ENCODE assay signal across 2 cellular contexts in the genomic region with DNA sequence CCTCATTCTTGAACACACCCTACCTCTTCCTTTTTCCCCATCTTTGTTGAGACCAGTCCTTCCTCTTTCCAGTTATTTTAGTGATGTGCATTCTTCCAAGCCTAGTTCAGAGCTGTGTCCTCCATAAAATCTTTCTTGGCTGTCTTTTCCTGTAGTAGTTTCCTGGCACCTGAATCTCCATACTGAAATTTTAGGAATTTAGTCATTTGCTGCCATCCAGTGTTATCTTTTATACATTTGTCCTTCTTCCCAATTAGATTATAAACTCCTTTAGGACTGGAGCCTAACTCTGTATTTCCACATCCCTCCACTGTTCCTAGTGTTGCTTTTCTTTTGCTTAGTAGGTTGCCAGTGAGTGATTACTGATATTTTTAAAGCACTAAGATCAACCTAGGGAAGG.
TF ChIP-seq lines count a peak whose summit lies in the region.

No MANE protein-coding gene starts in this region.

TF ChIP-seq in SK-N-SH, 30 proteins besides CTCF, POLR2A, EP300 and RAD21:
- TF ChIP-seq MEF2A (IDR thresholded peaks at IDR 0.05; ENCODE audit: borderline replicate concordance, low read depth) (no peak), CHD2 (IDR thresholded peaks at IDR 0.05; ENCODE audit: low read length, partially characterized antibody) (no peak), FOXM1 (IDR thresholded peaks at IDR 0.05; ENCODE audit: low read depth) (no peak), RFX5 (IDR thresholded peaks at IDR 0.05; ENCODE audit: low read length) (no peak), TCF12 (IDR thresholded peaks at IDR 0.05) (no peak), GATA2 (CRISPR knock-in tag; IDR thresholded peaks at IDR 0.05) (no peak), RXRA (IDR thresholded peaks at IDR 0.05; ENCODE audit: borderline replicate concordance, low read depth) (no peak), TEAD4 (IDR thresholded peaks at IDR 0.05; ENCODE audit: borderline replicate concordance, insufficient read depth) (no peak), NRF1 (IDR thresholded peaks at IDR 0.05; ENCODE audit: low read depth, low read length) (no peak), FOSL2 (IDR thresholded peaks at IDR 0.05; ENCODE audit: borderline replicate concordance, low read depth) (no peak), JUND (IDR thresholded peaks at IDR 0.05) (no peak), EZH2phosphoT487 (IDR thresholded peaks at IDR 0.05; ENCODE audit: borderline replicate concordance, low read depth) (no peak), POLR2AphosphoS5 (IDR thresholded peaks at IDR 0.05; ENCODE audit: low read depth, low read length) (no peak), MXI1 (IDR thresholded peaks at IDR 0.05; ENCODE audit: low read depth, low read length) (no peak), YY1 (IDR thresholded peaks at IDR 0.05; ENCODE audit: low read depth) (no peak)
- TF ChIP-seq, protein P1, sequence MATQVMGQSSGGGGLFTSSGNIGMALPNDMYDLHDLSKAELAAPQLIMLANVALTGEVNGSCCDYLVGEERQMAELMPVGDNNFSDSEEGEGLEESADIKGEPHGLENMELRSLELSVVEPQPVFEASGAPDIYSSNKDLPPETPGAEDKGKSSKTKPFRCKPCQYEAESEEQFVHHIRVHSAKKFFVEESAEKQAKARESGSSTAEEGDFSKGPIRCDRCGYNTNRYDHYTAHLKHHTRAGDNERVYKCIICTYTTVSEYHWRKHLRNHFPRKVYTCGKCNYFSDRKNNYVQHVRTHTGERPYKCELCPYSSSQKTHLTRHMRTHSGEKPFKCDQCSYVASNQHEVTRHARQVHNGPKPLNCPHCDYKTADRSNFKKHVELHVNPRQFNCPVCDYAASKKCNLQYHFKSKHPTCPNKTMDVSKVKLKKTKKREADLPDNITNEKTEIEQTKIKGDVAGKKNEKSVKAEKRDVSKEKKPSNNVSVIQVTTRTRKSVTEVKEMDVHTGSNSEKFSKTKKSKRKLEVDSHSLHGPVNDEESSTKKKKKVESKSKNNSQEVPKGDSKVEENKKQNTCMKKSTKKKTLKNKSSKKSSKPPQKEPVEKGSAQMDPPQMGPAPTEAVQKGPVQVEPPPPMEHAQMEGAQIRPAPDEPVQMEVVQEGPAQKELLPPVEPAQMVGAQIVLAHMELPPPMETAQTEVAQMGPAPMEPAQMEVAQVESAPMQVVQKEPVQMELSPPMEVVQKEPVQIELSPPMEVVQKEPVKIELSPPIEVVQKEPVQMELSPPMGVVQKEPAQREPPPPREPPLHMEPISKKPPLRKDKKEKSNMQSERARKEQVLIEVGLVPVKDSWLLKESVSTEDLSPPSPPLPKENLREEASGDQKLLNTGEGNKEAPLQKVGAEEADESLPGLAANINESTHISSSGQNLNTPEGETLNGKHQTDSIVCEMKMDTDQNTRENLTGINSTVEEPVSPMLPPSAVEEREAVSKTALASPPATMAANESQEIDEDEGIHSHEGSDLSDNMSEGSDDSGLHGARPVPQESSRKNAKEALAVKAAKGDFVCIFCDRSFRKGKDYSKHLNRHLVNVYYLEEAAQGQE (IDR thresholded peaks at IDR 0.05; ENCODE audit: low read depth, low read length), result no peak
- TF ChIP-seq, protein P2, sequence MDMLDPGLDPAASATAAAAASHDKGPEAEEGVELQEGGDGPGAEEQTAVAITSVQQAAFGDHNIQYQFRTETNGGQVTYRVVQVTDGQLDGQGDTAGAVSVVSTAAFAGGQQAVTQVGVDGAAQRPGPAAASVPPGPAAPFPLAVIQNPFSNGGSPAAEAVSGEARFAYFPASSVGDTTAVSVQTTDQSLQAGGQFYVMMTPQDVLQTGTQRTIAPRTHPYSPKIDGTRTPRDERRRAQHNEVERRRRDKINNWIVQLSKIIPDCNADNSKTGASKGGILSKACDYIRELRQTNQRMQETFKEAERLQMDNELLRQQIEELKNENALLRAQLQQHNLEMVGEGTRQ (IDR thresholded peaks at IDR 0.05; ENCODE audit: borderline replicate concordance, low read depth, low read length), result no peak
- TF ChIP-seq, protein P3, sequence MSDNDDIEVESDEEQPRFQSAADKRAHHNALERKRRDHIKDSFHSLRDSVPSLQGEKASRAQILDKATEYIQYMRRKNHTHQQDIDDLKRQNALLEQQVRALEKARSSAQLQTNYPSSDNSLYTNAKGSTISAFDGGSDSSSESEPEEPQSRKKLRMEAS (IDR thresholded peaks at IDR 0.05; ENCODE audit: low read depth), result no peak
- TF ChIP-seq, protein P4, sequence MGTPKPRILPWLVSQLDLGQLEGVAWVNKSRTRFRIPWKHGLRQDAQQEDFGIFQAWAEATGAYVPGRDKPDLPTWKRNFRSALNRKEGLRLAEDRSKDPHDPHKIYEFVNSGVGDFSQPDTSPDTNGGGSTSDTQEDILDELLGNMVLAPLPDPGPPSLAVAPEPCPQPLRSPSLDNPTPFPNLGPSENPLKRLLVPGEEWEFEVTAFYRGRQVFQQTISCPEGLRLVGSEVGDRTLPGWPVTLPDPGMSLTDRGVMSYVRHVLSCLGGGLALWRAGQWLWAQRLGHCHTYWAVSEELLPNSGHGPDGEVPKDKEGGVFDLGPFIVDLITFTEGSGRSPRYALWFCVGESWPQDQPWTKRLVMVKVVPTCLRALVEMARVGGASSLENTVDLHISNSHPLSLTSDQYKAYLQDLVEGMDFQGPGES (IDR thresholded peaks at IDR 0.05; ENCODE audit: low read depth, low read length), result no peak

TF ChIP-seq in SK-N-SH treated with all-trans-retinoic acid at 6 μM for 48 hours, 23 proteins besides CTCF, POLR2A, EP300 and RAD21:
- TF ChIP-seq CSDC2 (CRISPR knock-in tag; IDR thresholded peaks at IDR 0.05) (no peak), BACH2 (CRISPR knock-in tag; IDR thresholded peaks at IDR 0.05; ENCODE audit: borderline replicate concordance) (no peak), TCF4 (CRISPR knock-in tag; IDR thresholded peaks at IDR 0.05; ENCODE audit: borderline replicate concordance) (no peak), TOX (CRISPR knock-in tag; IDR thresholded peaks at IDR 0.05; ENCODE audit: borderline replicate concordance) (no peak), OSR1 (CRISPR knock-in tag; IDR thresholded peaks at IDR 0.05) (no peak), SNAI2 (CRISPR knock-in tag; IDR thresholded peaks at IDR 0.05) (no peak), ARNTL (CRISPR knock-in tag; IDR thresholded peaks at IDR 0.05; ENCODE audit: borderline replicate concordance, low read depth) (no peak), ZNF70 (CRISPR knock-in tag; IDR thresholded peaks at IDR 0.05) (no peak), ZC3H10 (CRISPR knock-in tag; IDR thresholded peaks at IDR 0.05) (no peak)
- TF ChIP-seq, protein P5, sequence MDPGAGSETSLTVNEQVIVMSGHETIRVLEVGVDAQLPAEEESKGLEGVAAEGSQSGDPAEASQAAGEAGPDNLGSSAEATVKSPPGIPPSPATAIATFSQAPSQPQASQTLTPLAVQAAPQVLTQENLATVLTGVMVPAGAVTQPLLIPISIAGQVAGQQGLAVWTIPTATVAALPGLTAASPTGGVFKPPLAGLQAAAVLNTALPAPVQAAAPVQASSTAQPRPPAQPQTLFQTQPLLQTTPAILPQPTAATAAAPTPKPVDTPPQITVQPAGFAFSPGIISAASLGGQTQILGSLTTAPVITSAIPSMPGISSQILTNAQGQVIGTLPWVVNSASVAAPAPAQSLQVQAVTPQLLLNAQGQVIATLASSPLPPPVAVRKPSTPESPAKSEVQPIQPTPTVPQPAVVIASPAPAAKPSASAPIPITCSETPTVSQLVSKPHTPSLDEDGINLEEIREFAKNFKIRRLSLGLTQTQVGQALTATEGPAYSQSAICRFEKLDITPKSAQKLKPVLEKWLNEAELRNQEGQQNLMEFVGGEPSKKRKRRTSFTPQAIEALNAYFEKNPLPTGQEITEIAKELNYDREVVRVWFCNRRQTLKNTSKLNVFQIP (CRISPR knock-in tag; IDR thresholded peaks at IDR 0.05; ENCODE audit: borderline replicate concordance, low read depth), result no peak
- TF ChIP-seq, protein P6, sequence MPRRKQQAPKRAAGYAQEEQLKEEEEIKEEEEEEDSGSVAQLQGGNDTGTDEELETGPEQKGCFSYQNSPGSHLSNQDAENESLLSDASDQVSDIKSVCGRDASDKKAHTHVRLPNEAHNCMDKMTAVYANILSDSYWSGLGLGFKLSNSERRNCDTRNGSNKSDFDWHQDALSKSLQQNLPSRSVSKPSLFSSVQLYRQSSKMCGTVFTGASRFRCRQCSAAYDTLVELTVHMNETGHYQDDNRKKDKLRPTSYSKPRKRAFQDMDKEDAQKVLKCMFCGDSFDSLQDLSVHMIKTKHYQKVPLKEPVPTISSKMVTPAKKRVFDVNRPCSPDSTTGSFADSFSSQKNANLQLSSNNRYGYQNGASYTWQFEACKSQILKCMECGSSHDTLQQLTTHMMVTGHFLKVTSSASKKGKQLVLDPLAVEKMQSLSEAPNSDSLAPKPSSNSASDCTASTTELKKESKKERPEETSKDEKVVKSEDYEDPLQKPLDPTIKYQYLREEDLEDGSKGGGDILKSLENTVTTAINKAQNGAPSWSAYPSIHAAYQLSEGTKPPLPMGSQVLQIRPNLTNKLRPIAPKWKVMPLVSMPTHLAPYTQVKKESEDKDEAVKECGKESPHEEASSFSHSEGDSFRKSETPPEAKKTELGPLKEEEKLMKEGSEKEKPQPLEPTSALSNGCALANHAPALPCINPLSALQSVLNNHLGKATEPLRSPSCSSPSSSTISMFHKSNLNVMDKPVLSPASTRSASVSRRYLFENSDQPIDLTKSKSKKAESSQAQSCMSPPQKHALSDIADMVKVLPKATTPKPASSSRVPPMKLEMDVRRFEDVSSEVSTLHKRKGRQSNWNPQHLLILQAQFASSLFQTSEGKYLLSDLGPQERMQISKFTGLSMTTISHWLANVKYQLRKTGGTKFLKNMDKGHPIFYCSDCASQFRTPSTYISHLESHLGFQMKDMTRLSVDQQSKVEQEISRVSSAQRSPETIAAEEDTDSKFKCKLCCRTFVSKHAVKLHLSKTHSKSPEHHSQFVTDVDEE (CRISPR knock-in tag; IDR thresholded peaks at IDR 0.05), result no peak
